ENCODE assay signal across 29 cellular contexts in genomic region chr2:171629113-171629512, GRCh38.
"Had no signal": no experiment of that assay in that cellular context is flagged by ENCODE, and none has a peak within 500 bp of the region (broad histone marks: within the 10 kb centered on the region; RNA-seq: fewer than 3 reads in every experiment).

No MANE protein-coding gene starts in this region.

- H3K4me2 ChIP-seq: hepatocyte had no signal

- H3K4me1 ChIP-seq: colonic mucosa, gastroesophageal sphincter, heart left ventricle, left lung, parathyroid adenoma, right atrium auricular region, stomach, testis, tibial artery had no signal

- ATAC-seq: effector memory CD8-positive, alpha-beta T cell; gastroesophageal sphincter; heart left ventricle; left cardiac atrium; left lung; natural killer cell; sciatic nerve; stimulated activated effector memory CD8-positive, alpha-beta T cell treated with anti-CD3 and anti-CD28 coated beads, Interleukin-12 subunit alpha, Interleukin-12 subunit beta, amount 100 ng/mL, for 72 hours had no signal

- H3K36me3 ChIP-seq: colonic mucosa, gastroesophageal sphincter, heart left ventricle, left lung, neutrophil, right atrium auricular region, stomach, tibial artery, upper lobe of left lung had no signal

- H3K27ac ChIP-seq: colonic mucosa, gastroesophageal sphincter, heart left ventricle, hepatocyte, left lung, neutrophil, parathyroid adenoma, right atrium auricular region, stomach, testis, tibial artery, upper lobe of left lung had no signal

- H2AFZ ChIP-seq: hepatocyte, parathyroid adenoma had no signal

- H3K9me3 ChIP-seq: colonic mucosa, testis had no signal

- H3K9ac ChIP-seq: parathyroid adenoma had no signal

- H3K79me2 ChIP-seq: hepatocyte, parathyroid adenoma had no signal

- FAIRE-seq: endometrium, kidney, urothelium cell line had no signal

- H3K27me3 ChIP-seq: colonic mucosa, heart left ventricle, hepatocyte, left lung, neutrophil, right atrium auricular region, testis, tibial artery, upper lobe of left lung had no signal

- DNase-seq: caudate nucleus; cerebellar nuclear complex; colonic mucosa; dermis blood vessel endothelial cell; effector memory CD8-positive, alpha-beta T cell; erythroblast; heart left ventricle; kidney; left cardiac atrium; left lung; mammary epithelial cell; mesendoderm; natural killer cell; stimulated activated CD4-positive, alpha-beta T cell treated with anti-CD3 and anti-CD28 coated beads, Interleukin-2, amount 100 ng/mL, for 24 hours; stimulated activated CD4-positive, alpha-beta T cell treated with anti-CD3 and anti-CD28 coated beads, Interleukin-4, amount 100 ng/mL, for 24 hours; stimulated activated naive CD4-positive, alpha-beta T cell treated with Interleukin-2 at 50 U/mL for 16 hours; stomach; testis; tibial artery; upper lobe of left lung had no signal

- H3K4me3 ChIP-seq: colonic mucosa, gastroesophageal sphincter, heart left ventricle, hepatocyte, left lung, right atrium auricular region, stomach, testis, tibial artery, upper lobe of left lung had no signal
